Comparison of ENCODE assay signal across 8 cellular contexts in the genomic region with DNA sequence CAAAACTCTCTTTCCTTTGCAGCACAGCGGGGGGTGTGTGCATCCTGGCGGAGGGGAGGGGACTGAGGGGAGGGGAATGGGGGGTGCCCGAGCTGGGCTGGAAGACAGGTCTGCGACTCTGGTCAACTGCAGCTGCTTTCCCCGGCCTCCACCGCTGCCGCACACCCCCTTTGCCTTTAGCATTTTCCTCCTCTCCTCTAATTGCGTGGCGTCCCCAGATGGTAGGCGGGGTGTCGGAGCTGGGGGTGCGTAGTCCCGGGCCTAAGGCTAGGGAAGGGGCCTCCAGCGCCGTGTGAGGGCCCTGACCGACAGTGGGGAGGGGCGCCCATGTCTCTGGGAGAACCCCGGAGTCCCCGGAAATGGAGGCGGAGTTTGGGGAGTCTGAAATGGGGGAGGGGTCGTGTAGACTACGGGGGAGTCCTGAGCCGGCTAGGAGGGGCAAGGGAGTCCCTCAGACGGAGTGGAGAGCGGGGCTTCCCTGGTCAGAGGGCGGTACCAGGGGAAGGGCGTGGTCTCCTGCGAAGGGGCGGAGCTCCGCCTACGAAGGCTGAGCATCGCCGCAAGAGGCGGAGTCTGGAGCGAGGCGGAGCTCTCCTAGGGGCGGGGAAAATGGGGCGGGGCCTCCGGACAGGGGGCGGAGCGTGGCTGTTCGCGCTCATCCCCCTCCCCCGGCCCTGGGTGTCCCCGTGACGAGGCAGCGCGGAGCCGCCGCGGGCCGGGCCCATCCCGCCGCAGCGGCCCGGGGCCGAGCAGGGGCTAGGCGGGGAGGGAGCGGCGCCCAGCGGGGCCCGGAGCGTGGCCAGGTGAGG. TPM values are rescaled to one million over a fixed set of nuclear protein-coding genes. Genes with fewer than 3 reads are reported as not detected.
DNase-seq lines count a peak whose midpoint lies in the region; ATAC-seq, FAIRE-seq and TF ChIP-seq lines count a peak whose summit lies in the region.

TSS of gene PELI3 (plus strand) at position 681 of the 809 bp plus-strand sequence. CDS start 1,224 bp downstream, outside the sequence.

- no peak for FAIRE-seq in urothelium cell line (lab: Jason Lieb, UNC)

- H3K4me3 ChIP-seq in GM12864 (ENCODE audit: low read depth, low read length) = peak within 1 kb of the TSS; percentile 54
- H3K4me3 ChIP-seq in ascending aorta = peak within 1 kb of the TSS; percentile 77 to 92

- peak within 1 kb of the TSS; percentile 66 to 69 for H3K27ac ChIP-seq in ascending aorta

- H3K27me3 ChIP-seq in ascending aorta = no peaks in the 10 kb centered on the region

- TF ChIP-seq CTCF in GM12864 (IDR thresholded peaks at IDR 0.05; ENCODE audit: low read depth, low read length, missing control alignments) (no peak), ascending aorta (IDR thresholded peaks at IDR 0.05) (no peak)

- H3K36me3 ChIP-seq in ascending aorta = peaks cover 3 to 9% of the 10 kb centered on the region in 2 donors

- peak; percentile 88 for ATAC-seq in HG02763 (IDR thresholded peaks at IDR 0.05; ENCODE audit: unreplicated experiment)

- DNase-seq in GM12864 (ENCODE audit: low read depth) (peak; percentile 55), NCI-H1417 treated with DMSO at 0.1 percent for 48 hours (lab: John Stamatoyannopoulos, UW) (peak; percentile 55), T-helper 2 cell (peak; percentile 88 to 97 (median 92)), ascending aorta (ENCODE audit: low spot score in 2 of 2) (peak; percentile 59 to 96), hepatic stellate cell (ENCODE audit: low spot score) (peak; percentile 94), putamen (ENCODE audit: low spot score) (peak; percentile 93), urothelium cell line (ENCODE audit: low spot score) (peak; percentile 96)

- intact Hi-C loops in ascending aorta (cut with DNase I) = loop anchor here (1.0 to 5.0 kb wide), 4 partner anchors 14 to 376 kb away; partner anchors contain the start of genes DPP3, MRPL11 and RCE1

- peaks cover 10 to 14% of the 10 kb centered on the region in 2 donors for H3K4me1 ChIP-seq in ascending aorta

- no peaks in the 10 kb centered on the region for H3K9me3 ChIP-seq in ascending aorta

RNA-seq across cellular contexts. Expression of gene PELI3, which starts in this region (rescaled TPM):
- 13.2 TPM for total RNA-seq in ascending aorta

Comparison
In these comparisons a context has a peak if more than half of its experiments do, and no peak if none do; other contexts are left out.
1. Peak in every context shown above with its lines: DNase-seq, ATAC-seq, H3K4me3 ChIP-seq and H3K27ac ChIP-seq.